ENCODE assay signal across 22 cellular contexts in genomic region chr14:44339256-44339655, GRCh38.
DNase-seq lines count a peak whose midpoint lies in the region; ATAC-seq, FAIRE-seq and TF ChIP-seq lines count a peak whose summit lies in the region.
"Had no signal": no experiment of that assay in that cellular context is flagged by ENCODE, and none has a peak within 500 bp of the region (broad histone marks: within the 10 kb centered on the region; RNA-seq: fewer than 3 reads in every experiment).

No MANE protein-coding gene starts in this region.

- H3K9ac ChIP-seq in PC-3 (ENCODE audit: low read length), result peak overlapping the region; percentile 58
- H3K9ac ChIP-seq: BLaER1 treated with 17β-estradiol and CSF1 and Interleukin-3, amounts not matched to agents 10 nM and 100 nM had no signal

- H3K4me3 ChIP-seq in PC-3 (ENCODE audit: low read length) (no peak overlapping the region), bronchial epithelial cell (ENCODE audit: low read depth, low read length) (no peak overlapping the region), small intestine (ENCODE audit: low read depth in 1 of 2, low read length in 2 of 2) (no peak overlapping the region)
- H3K4me3 ChIP-seq: BLaER1 treated with 17β-estradiol and CSF1 and Interleukin-3, amounts not matched to agents 10 nM and 100 nM; SJCRH30 had no signal

- TF ChIP-seq CTCF in PC-3 (conservative IDR thresholded peaks at IDR 0.05; ENCODE audit: low read depth, low read length), result no peak
- no peak for TF ChIP-seq CTCF in bronchial epithelial cell (IDR thresholded peaks at IDR 0.05; ENCODE audit: insufficient read depth, low read length, severe bottlenecking)

- H3K27ac ChIP-seq in PC-3 (ENCODE audit: low read length) (peak overlapping the region; percentile 86), small intestine (ENCODE audit: low read depth in 1 of 2, low read length in 1 of 2) (no peak overlapping the region)
- H3K27ac ChIP-seq: BLaER1 treated with 17β-estradiol and CSF1 and Interleukin-3, amounts not matched to agents 10 nM and 100 nM; RWPE1; SJCRH30 had no signal

- H3F3A ChIP-seq in PC-3 (ENCODE audit: low read length, unreplicated experiment), result peaks cover 3% of the 10 kb centered on the region

- H2AFZ ChIP-seq in PC-3 (ENCODE audit: low read length), result no peak overlapping the region

- peak overlapping the region; percentile 47 for H3K4me2 ChIP-seq in PC-3 (ENCODE audit: low read length)
- H3K4me2 ChIP-seq: BLaER1 treated with 17β-estradiol and CSF1 and Interleukin-3, amounts not matched to agents 10 nM and 100 nM had no signal

- CTCF ChIA-PET in PC-3 (lab: Charles Lee), result no interaction called here

- ATAC-seq in PC-3 (peak; percentile 97), HG03280 (IDR thresholded peaks at IDR 0.05; ENCODE audit: unreplicated experiment) (no peak)

- H3K9me3 ChIP-seq in PC-3 (ENCODE audit: low read length) (no peaks in the 10 kb centered on the region), small intestine (ENCODE audit: control insufficient read depth, low read depth) (no peaks in the 10 kb centered on the region)
- H3K9me3 ChIP-seq: BLaER1 treated with 17β-estradiol and CSF1 and Interleukin-3, amounts not matched to agents 10 nM and 100 nM; SJCRH30 had no signal

- FAIRE-seq in bronchial epithelial cell (lab: Jason Lieb, UNC) (no peak), small intestine (lab: Jason Lieb, UNC) (no peak)
- FAIRE-seq: A204.1, GM12892, HTR-8/SVneo had no signal

- intact Hi-C loops in PC-3 (cut with micrococcal nuclease) (loop anchor here (1.0 to 2.0 kb wide), 5 partner anchors 22 to 318 kb away; no protein-coding TSS in a partner anchor), posterior vena cava (cut with DNase I) (no loop called here)

- H3K79me2 ChIP-seq in PC-3 (ENCODE audit: low read length), result no peaks in the 10 kb centered on the region

- H3K9me2 ChIP-seq in PC-3 (replicated peaks; ENCODE audit: low read length), result no peaks in the 10 kb centered on the region

- H3K36me3 ChIP-seq in PC-3 (ENCODE audit: low read depth, low read length) (no peaks in the 10 kb centered on the region), bronchial epithelial cell (ENCODE audit: control insufficient read depth, insufficient read depth, low read length) (no peaks in the 10 kb centered on the region), small intestine (ENCODE audit: control insufficient read depth in 2 of 2, insufficient read depth in 2 of 2, low read length in 2 of 2) (no peaks in the 10 kb centered on the region)
- H3K36me3 ChIP-seq: BLaER1 treated with 17β-estradiol and CSF1 and Interleukin-3, amounts not matched to agents 10 nM and 100 nM; SJCRH30 had no signal

- BruUV-seq in PC-3 (replicated peaks; lab: Mats Ljungman, UMichigan), result no TSS peak

- POLR2A ChIA-PET in PC-3 (lab: Charles Lee; ENCODE audit: unreplicated experiment), result interaction anchor here (0.7 kb wide), 1 partner anchor 17 kb away, joined by 4 read pairs; no protein-coding TSS in a partner anchor

- no peaks in the 10 kb centered on the region for H4K20me1 ChIP-seq in PC-3 (ENCODE audit: low read length)
- H4K20me1 ChIP-seq: BLaER1 treated with 17β-estradiol and CSF1 and Interleukin-3, amounts not matched to agents 10 nM and 100 nM had no signal

- H3K27me3 ChIP-seq in PC-3 (ENCODE audit: low read length), result no peaks in the 10 kb centered on the region
- no peaks in the 10 kb centered on the region for H3K27me3 ChIP-seq in bronchial epithelial cell (ENCODE audit: control insufficient read depth, insufficient read depth, low read length)
- no peaks in the 10 kb centered on the region for H3K27me3 ChIP-seq in small intestine (ENCODE audit: control insufficient read depth in 2 of 2, insufficient read depth in 2 of 2, low read length in 2 of 2)
- H3K27me3 ChIP-seq: BLaER1 treated with 17β-estradiol and CSF1 and Interleukin-3, amounts not matched to agents 10 nM and 100 nM; SJCRH30 had no signal

- peak; percentile 10 for DNase-seq in COLO829 (ENCODE audit: low spot score)
- DNase-seq in PC-3, result peak; percentile 89
- DNase-seq in bronchial epithelial cell (ENCODE audit: low read depth), result peak; percentile 60
- peak; percentile 1 for DNase-seq in medulla oblongata (ENCODE audit: extremely low spot score)
- DNase-seq in posterior vena cava (ENCODE audit: low spot score), result no peak
- DNase-seq in small intestine, result no peak
- DNase-seq in NCI-H82 treated with DMSO at 0.1 percent for 48 hours (lab: John Stamatoyannopoulos, UW; ENCODE audit: unreplicated experiment), result no peak
- DNase-seq: DND-41, GF-D8, HFFc6, NCI-H1105 treated with DMSO at 0.1 percent for 48 hours, NCI-H1694 treated with DMSO at 0.1 percent for 48 hours, NCI-H2107, NCI-H2227 treated with DMSO at 0.1 percent for 48 hours, NCI-H526 treated with DMSO at 0.1 percent for 48 hours, SJCRH30 had no signal

- peaks cover 21% of the 10 kb centered on the region for H3K4me1 ChIP-seq in PC-3 (ENCODE audit: insufficient read depth, low read length)
- H3K4me1 ChIP-seq in small intestine (ENCODE audit: control insufficient read depth in 2 of 2, insufficient read depth in 1 of 2, low read depth in 1 of 2, low read length in 1 of 2), result no peaks in the 10 kb centered on the region
- H3K4me1 ChIP-seq: BLaER1 treated with 17β-estradiol and CSF1 and Interleukin-3, amounts not matched to agents 10 nM and 100 nM; SJCRH30 had no signal

Comparison
In these comparisons a context has a peak if more than half of its experiments do, and no peak if none do; other contexts are left out.
1. DNase-seq: peak in COLO829 (single experiment), PC-3 (single experiment), bronchial epithelial cell (single experiment) and medulla oblongata (single experiment); none in posterior vena cava (single experiment), small intestine (single experiment) and NCI-H82 treated with DMSO at 0.1 percent for 48 hours (single experiment).